29 cellular contexts compared by ENCODE assay signal in the genomic region with DNA sequence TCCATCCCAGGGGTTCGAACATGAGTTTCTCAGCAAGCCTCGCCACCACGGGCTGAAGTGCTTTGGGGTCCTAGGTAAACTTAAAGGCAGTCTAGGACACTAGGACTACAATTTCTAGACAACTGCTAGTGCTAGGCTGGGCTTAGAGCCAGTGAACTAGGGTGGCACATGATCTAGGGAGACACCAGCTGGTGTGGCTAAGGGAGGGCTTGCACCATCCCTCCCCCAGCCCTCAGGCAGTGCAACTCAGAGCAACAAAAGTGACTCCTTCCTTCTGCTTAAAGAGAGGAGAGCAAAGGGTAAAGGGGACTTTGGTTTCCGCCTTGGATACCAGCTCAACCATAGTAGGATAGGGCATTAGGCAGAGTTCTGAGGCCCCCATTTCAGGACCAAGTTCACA.
"Had no signal": no experiment of that assay in that cellular context is flagged by ENCODE, and none has a peak within 500 bp of the region (broad histone marks: within the 10 kb centered on the region; RNA-seq: fewer than 3 reads in every experiment).

No MANE protein-coding gene starts in this region.

- H3K4me3 Mint-ChIP-seq: activated CD4-positive, alpha-beta memory T cell treated with anti-CD3 and anti-CD28 coated beads, Interleukin-2, amount 10 ng/mL, durations not matched to agents 7 days and 5 days; activated CD4-positive, alpha-beta T cell treated with anti-CD3 and anti-CD28 coated beads, Interleukin-2, amount 10 ng/mL, durations not matched to agents 7 days and 5 days; activated naive CD4-positive, alpha-beta T cell treated with anti-CD3 and anti-CD28 coated beads, Interleukin-2, amount 10 ng/mL, durations not matched to agents 7 days and 5 days; activated naive CD8-positive, alpha-beta T cell; activated T-cell treated with anti-CD3 and anti-CD28 coated beads, Interleukin-2, amount 50 U/mL, for 24 hours; activated T-cell treated with anti-CD3 and anti-CD28 coated beads, Interleukin-2, amount 50 U/mL, for 72 hours; central memory CD8-positive, alpha-beta T cell; dendritic cell treated with granulocyte-macrophage colony-stimulating factor and Interleukin-4, amounts not matched to agents 40 ng/mL and 50 ng/mL, for 4 days; endodermal cell; WTC11 had no signal

- FAIRE-seq: bronchial epithelial cell, frontal cortex had no signal

- H3K9me3 Mint-ChIP-seq: activated CD4-positive, alpha-beta memory T cell treated with anti-CD3 and anti-CD28 coated beads, Interleukin-2, amount 10 ng/mL, durations not matched to agents 7 days and 5 days; activated T-cell treated with anti-CD3 and anti-CD28 coated beads, Interleukin-2, amount 50 U/mL, for 24 hours; central memory CD8-positive, alpha-beta T cell; WTC11 had no signal

- H3K27ac Mint-ChIP-seq: activated CD4-positive, alpha-beta memory T cell treated with anti-CD3 and anti-CD28 coated beads, Interleukin-2, amount 10 ng/mL, durations not matched to agents 7 days and 5 days; activated CD4-positive, alpha-beta T cell treated with anti-CD3 and anti-CD28 coated beads, Interleukin-2, amount 10 ng/mL, durations not matched to agents 7 days and 5 days; activated naive CD4-positive, alpha-beta T cell treated with anti-CD3 and anti-CD28 coated beads, Interleukin-2, amount 10 ng/mL, durations not matched to agents 7 days and 5 days; activated naive CD8-positive, alpha-beta T cell; activated T-cell treated with anti-CD3 and anti-CD28 coated beads, Interleukin-2, amount 50 U/mL, for 24 hours; activated T-cell treated with anti-CD3 and anti-CD28 coated beads, Interleukin-2, amount 50 U/mL, for 72 hours; dendritic cell treated with granulocyte-macrophage colony-stimulating factor and Interleukin-4, amounts not matched to agents 40 ng/mL and 50 ng/mL, for 4 days; endodermal cell; WTC11 had no signal

- H3K27me3 Mint-ChIP-seq: activated CD4-positive, alpha-beta memory T cell treated with anti-CD3 and anti-CD28 coated beads, Interleukin-2, amount 10 ng/mL, durations not matched to agents 7 days and 5 days; activated CD4-positive, alpha-beta T cell treated with anti-CD3 and anti-CD28 coated beads, Interleukin-2, amount 10 ng/mL, durations not matched to agents 7 days and 5 days; activated naive CD8-positive, alpha-beta T cell; activated T-cell treated with anti-CD3 and anti-CD28 coated beads, Interleukin-2, amount 50 U/mL, for 24 hours; central memory CD8-positive, alpha-beta T cell; dendritic cell treated with granulocyte-macrophage colony-stimulating factor and Interleukin-4, amounts not matched to agents 40 ng/mL and 50 ng/mL, for 4 days had no signal

- H3K27me3 ChIP-seq: brain microvascular endothelial cell had no signal

- ATAC-seq: activated T-cell treated with anti-CD3 and anti-CD28 coated beads, Interleukin-2, amount 50 U/mL, for 72 hours; esophagus mucosa; WTC11 had no signal

- H3K36me3 ChIP-seq: brain microvascular endothelial cell had no signal

- DNase-seq: activated CD4-positive, alpha-beta memory T cell treated with anti-CD3 and anti-CD28 coated beads, Interleukin-2, amount 10 ng/mL, durations not matched to agents 7 days and 5 days; activated CD4-positive, alpha-beta T cell treated with anti-CD3 and anti-CD28 coated beads for 1 hour; activated CD4-positive, alpha-beta T cell treated with anti-CD3 and anti-CD28 coated beads for 4 hours; activated CD4-positive, alpha-beta T cell treated with anti-CD3 and anti-CD28 coated beads, Interleukin-2, amount 10 ng/mL, durations not matched to agents 7 days and 5 days; activated CD4-positive, alpha-beta T cell treated with anti-CD3 and anti-CD28 coated beads, Interleukin-2, amount 50 U/mL, for 4 hours; activated CD8-positive, alpha-beta memory T cell treated with anti-CD3 and anti-CD28 coated beads, Interleukin-2, amount 50 U/mL, for 48 hours; activated gamma-delta T cell; activated naive CD4-positive, alpha-beta T cell; activated naive CD4-positive, alpha-beta T cell treated with anti-CD3 and anti-CD28 coated beads, Interleukin-2, amount 10 ng/mL, durations not matched to agents 7 days and 5 days; activated T-cell treated with anti-CD3 and anti-CD28 coated beads for 4 hours; activated T-cell treated with anti-CD3 and anti-CD28 coated beads, Interleukin-2, amount 50 U/mL, for 24 hours; activated T-cell treated with anti-CD3 and anti-CD28 coated beads, Interleukin-2, amount 50 U/mL, for 72 hours; amniotic stem cell; anterior cingulate cortex; brain microvascular endothelial cell; dorsolateral prefrontal cortex; effector memory CD4-positive, alpha-beta T cell; endodermal cell; foreskin fibroblast; head of caudate nucleus; hippocampal formation had no signal

- H3K27ac ChIP-seq: brain microvascular endothelial cell, coronary artery, dorsolateral prefrontal cortex had no signal

- H3K4me3 ChIP-seq: coronary artery, dorsolateral prefrontal cortex had no signal

- H3K36me3 Mint-ChIP-seq: WTC11 had no signal

- H3K4me1 Mint-ChIP-seq: endodermal cell had no signal
